Comparison of ENCODE assay signal across 9 cellular contexts in genomic region chr7:94375713-94376112, GRCh38. TPM values are rescaled to one million over a fixed set of nuclear protein-coding genes. Genes with fewer than 3 reads are reported as not detected.
DNase-seq lines count a peak whose midpoint lies in the region; TF ChIP-seq lines count a peak whose summit lies in the region.
"Had no signal": no experiment of that assay in that cellular context is flagged by ENCODE, and none has a peak within 500 bp of the region (broad histone marks: within the 10 kb centered on the region; RNA-seq: fewer than 3 reads in every experiment).

No MANE protein-coding gene starts in this region.

- H3K9me3 ChIP-seq in HUES48 (ENCODE audit: control insufficient read depth, insufficient read depth, low read length) (no peaks in the 10 kb centered on the region), colonic mucosa (no peaks in the 10 kb centered on the region), testis (no peaks in the 10 kb centered on the region)

- H3K4me1 ChIP-seq in HUES48 (ENCODE audit: control insufficient read depth, insufficient read depth, low read length) (peaks cover 22% of the 10 kb centered on the region), colonic mucosa (no peaks in the 10 kb centered on the region), testis (peaks cover 30% of the 10 kb centered on the region)

- WGBS in testis, 2 donors: 28 to 38% methylated on average over 1 of the region's 1 CpG

- no peaks in the 10 kb centered on the region for H3K27me3 ChIP-seq in HUES48 (ENCODE audit: control insufficient read depth, insufficient read depth, low read length)
- no peaks in the 10 kb centered on the region for H3K27me3 ChIP-seq in colonic mucosa
- H3K27me3 ChIP-seq in testis: no peaks in the 10 kb centered on the region

- no peak overlapping the region for H3K4me3 Mint-ChIP-seq in activated CD4-positive, alpha-beta T cell treated with anti-CD3 and anti-CD28 coated beads, Interleukin-2, amount 10 ng/mL, durations not matched to agents 24 days and 14 days

- H3K27ac ChIP-seq in HUES48 (ENCODE audit: low read depth, low read length): peak overlapping the region; percentile 82
- H3K27ac ChIP-seq in colonic mucosa: peak overlapping the region; percentile 79
- peak overlapping the region; percentile 81 to 84 for H3K27ac ChIP-seq in testis
- H3K27ac ChIP-seq: VCaP had no signal

- H3K4me3 ChIP-seq in HUES48 (ENCODE audit: low read depth, low read length) (peak overlapping the region; percentile 50), colonic mucosa (no peak overlapping the region), testis (peak overlapping the region in 1 of 2 donors; percentile 9)

- intact Hi-C loops in colonic mucosa (cut with DNase I) (no loop called here), testis (cut with DNase I; ENCODE audit: low total_unique reads) (no loop called here), head of caudate nucleus (cut with DNase I) (no loop called here)
- intact Hi-C loops in activated CD4-positive, alpha-beta T cell treated with anti-CD3 and anti-CD28 coated beads, Interleukin-2, amount 10 ng/mL, durations not matched to agents 24 days and 14 days (cut with micrococcal nuclease): no loop called here

- no peak for DNase-seq in colonic mucosa
- DNase-seq in left kidney (ENCODE audit: low read depth, low spot score): peak; percentile 86
- peak; percentile 51 for DNase-seq in testis
- DNase-seq in head of caudate nucleus: no peak
- DNase-seq in activated CD4-positive, CD25-positive, alpha-beta regulatory T cell (lab: John Stamatoyannopoulos, UW): no peak
- no peak for DNase-seq in activated CD8-positive, alpha-beta memory T cell treated with anti-CD3 and anti-CD28 coated beads, Interleukin-2, amount 50 U/mL, for 48 hours
- DNase-seq in activated CD4-positive, alpha-beta T cell treated with anti-CD3 and anti-CD28 coated beads, Interleukin-2, amount 10 ng/mL, durations not matched to agents 24 days and 14 days: no peak

- H3K9me3 Mint-ChIP-seq in activated CD4-positive, alpha-beta T cell treated with anti-CD3 and anti-CD28 coated beads, Interleukin-2, amount 10 ng/mL, durations not matched to agents 24 days and 14 days: peaks cover 7% of the 10 kb centered on the region

- no peak for TF ChIP-seq CTCF in colonic mucosa (IDR thresholded peaks at IDR 0.05)
- no peak for TF ChIP-seq CTCF in testis (IDR thresholded peaks at IDR 0.05)

- peaks cover 10% of the 10 kb centered on the region for H3K27me3 Mint-ChIP-seq in activated CD4-positive, alpha-beta T cell treated with anti-CD3 and anti-CD28 coated beads, Interleukin-2, amount 10 ng/mL, durations not matched to agents 24 days and 14 days

- H3K4me1 Mint-ChIP-seq in activated CD4-positive, alpha-beta T cell treated with anti-CD3 and anti-CD28 coated beads, Interleukin-2, amount 10 ng/mL, durations not matched to agents 24 days and 14 days: peaks cover 5% of the 10 kb centered on the region

- no peaks in the 10 kb centered on the region for H3K36me3 ChIP-seq in HUES48 (ENCODE audit: control insufficient read depth, insufficient read depth, low read length)
- no peaks in the 10 kb centered on the region for H3K36me3 ChIP-seq in colonic mucosa
- no peaks in the 10 kb centered on the region for H3K36me3 ChIP-seq in testis (ENCODE audit: low read depth, missing control alignments)

- no peak overlapping the region for H3K27ac Mint-ChIP-seq in activated CD4-positive, alpha-beta T cell treated with anti-CD3 and anti-CD28 coated beads, Interleukin-2, amount 10 ng/mL, durations not matched to agents 24 days and 14 days

- no peak for TF ChIP-seq POLR2A in testis (IDR thresholded peaks at IDR 0.05)

- H3K9ac ChIP-seq in HUES48 (ENCODE audit: low read depth, low read length) (peak overlapping the region; percentile 55; the same call in 1 of the 2 replicates), colonic mucosa (ENCODE audit: low read depth in 2 of 2, low read length in 2 of 2) (no peak overlapping the region)

- no peaks in the 10 kb centered on the region for H3K36me3 Mint-ChIP-seq in activated CD4-positive, alpha-beta T cell treated with anti-CD3 and anti-CD28 coated beads, Interleukin-2, amount 10 ng/mL, durations not matched to agents 24 days and 14 days (ENCODE audit: low read depth)

RNA-seq across cellular contexts. Expression of gene COL1A2, which starts 19.0 kb away (rescaled TPM):
- total RNA-seq in colonic mucosa (100 to 1,000 TPM in 1 of 2 donors, 10 to 100 TPM in 1; 55.6 to 131 TPM), testis (100 to 1,000 TPM; 465 to 866 TPM)
- 979 TPM for polyA plus RNA-seq in testis (ENCODE audit: insufficient read depth, low read depth, low replicate concordance)
- total RNA-seq in activated CD4-positive, alpha-beta T cell treated with anti-CD3 and anti-CD28 coated beads, Interleukin-2, amount 10 ng/mL, durations not matched to agents 24 days and 14 days: 6.0 and 6.5 TPM in 2 replicates

Comparison
In these comparisons a context has a peak if more than half of its experiments do, and no peak if none do; other contexts are left out.
1. DNase-seq: peak in left kidney (single experiment) and testis (single experiment); none in colonic mucosa (single experiment), head of caudate nucleus (0 of 42), activated CD4-positive, CD25-positive, alpha-beta regulatory T cell (0 of 4), activated CD8-positive, alpha-beta memory T cell treated with anti-CD3 and anti-CD28 coated beads, Interleukin-2, amount 50 U/mL, for 48 hours (single experiment) and activated CD4-positive, alpha-beta T cell treated with anti-CD3 and anti-CD28 coated beads, Interleukin-2, amount 10 ng/mL, durations not matched to agents 24 days and 14 days (single experiment).
2. Peak in every context shown above with its lines, with median percentiles within 50 percentile points of each other: H3K27ac ChIP-seq.